ENCODE assay signal across 8 cellular contexts in the genomic region with DNA sequence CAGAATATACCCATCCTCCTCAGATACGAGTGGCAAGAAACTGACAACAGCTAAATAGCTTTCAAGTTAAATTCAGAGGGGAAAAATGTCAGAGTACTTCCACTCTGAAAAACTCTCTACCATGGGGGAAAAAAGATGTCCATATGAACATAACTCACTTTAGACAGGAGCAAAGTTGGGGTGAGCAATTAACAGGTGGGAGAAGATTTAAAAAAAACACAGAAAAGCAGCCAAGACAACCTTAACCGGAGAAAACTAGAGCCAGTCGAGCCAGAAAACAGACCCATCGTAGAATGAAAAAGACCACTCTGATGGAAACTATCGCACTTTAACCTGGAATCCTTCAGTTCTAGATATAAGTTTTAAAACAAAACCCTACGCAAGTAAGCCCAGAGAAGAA. TPM values are rescaled to one million over a fixed set of nuclear protein-coding genes. Genes with fewer than 3 reads are reported as not detected.
DNase-seq lines count a peak whose midpoint lies in the region; ATAC-seq and TF ChIP-seq lines count a peak whose summit lies in the region.

No MANE protein-coding gene starts in this region.

- TF ChIP-seq EP300 in SK-N-SH (IDR thresholded peaks at IDR 0.05; ENCODE audit: borderline replicate concordance in 1 of 2, low read depth in 1 of 2, low read length in 1 of 2) (no peak), suprapubic skin (IDR thresholded peaks at IDR 0.05) (no peak)

- H3K27me3 Mint-ChIP-seq in activated naive CD8-positive, alpha-beta T cell treated with anti-CD3 and anti-CD28 coated beads, Interleukin-2, amount 10 ng/mL, durations not matched to agents 7 days and 5 days, result no peaks in the 10 kb centered on the region

- peaks cover 61% of the 10 kb centered on the region for H3K79me2 ChIP-seq in SK-N-SH (ENCODE audit: insufficient read depth)

- peak overlapping the region; percentile 65 to 82; a peak in 3 of 4 replicates for H3K27ac ChIP-seq in SK-N-SH (ENCODE audit: low read depth in 2 of 2, low read length in 1 of 2)
- peak overlapping the region; percentile 97 for H3K27ac ChIP-seq in suprapubic skin

- H3K4me3 Mint-ChIP-seq in activated naive CD8-positive, alpha-beta T cell treated with anti-CD3 and anti-CD28 coated beads, Interleukin-2, amount 10 ng/mL, durations not matched to agents 7 days and 5 days, result peak overlapping the region; percentile 90

- peak overlapping the region; percentile 70 for H3K4me3 ChIP-seq in SK-N-SH (ENCODE audit: low read depth in 2 of 2, low read length in 1 of 2)
- H3K4me3 ChIP-seq in kidney epithelial cell (ENCODE audit: low read depth, low read length), result peak overlapping the region; percentile 75
- peak overlapping the region; percentile 85 for H3K4me3 ChIP-seq in suprapubic skin

- ATAC-seq in SK-N-SH treated with all-trans-retinoic acid at 6 μM for 48 hours, result no peak
- ATAC-seq in activated naive CD8-positive, alpha-beta T cell treated with anti-CD3 and anti-CD28 coated beads, Interleukin-2, amount 10 ng/mL, durations not matched to agents 7 days and 5 days (ENCODE audit: low read depth), result no peak
- no peak for ATAC-seq in GM19452 (IDR thresholded peaks at IDR 0.05; ENCODE audit: unreplicated experiment)
- no peak for ATAC-seq in HG03565 (IDR thresholded peaks at IDR 0.05; ENCODE audit: unreplicated experiment)

- POLR2A ChIA-PET in SK-N-SH (lab: Yijun Ruan, JAX), result interaction anchor here (1.3 kb wide), 1 partner anchor 55 kb away, joined by 3 read pairs; no protein-coding TSS in a partner anchor
- POLR2A ChIA-PET in activated naive CD8-positive, alpha-beta T cell treated with anti-CD3 and anti-CD28 coated beads, Interleukin-2, amount 10 ng/mL, durations not matched to agents 7 days and 5 days (lab: Charles Lee), result interaction anchor here (0.6 to 1.8 kb wide), 4 partner anchors 9 to 179 kb away, joined by 3 to 8 read pairs (median 4); partner anchors contain the start of gene CYB5B

- TF ChIP-seq RAD21 in SK-N-SH (IDR thresholded peaks at IDR 0.05; ENCODE audit: low read length), result no peak

- no peaks in the 10 kb centered on the region for H3K9me3 ChIP-seq in SK-N-SH
- H3K9me3 ChIP-seq in suprapubic skin, result no peaks in the 10 kb centered on the region

- peak overlapping the region; percentile 29; the same call in 1 of the 2 replicates for H2AFZ ChIP-seq in SK-N-SH (ENCODE audit: low read depth)

- H3K4me1 ChIP-seq in SK-N-SH (ENCODE audit: control insufficient read depth in 1 of 2, insufficient read depth in 2 of 2, low read depth in 1 of 2, low read length in 1 of 2) (peaks cover 4 to 5% of the 10 kb centered on the region in 2 experiments; a peak in 3 of 4 replicates), suprapubic skin (peaks cover 23% of the 10 kb centered on the region)

- H4K20me1 ChIP-seq in SK-N-SH (ENCODE audit: insufficient read depth), result no peaks in the 10 kb centered on the region

- CTCF ChIA-PET in SK-N-SH (lab: Yijun Ruan, JAX), result interaction anchor here (1.0 to 3.1 kb wide), 3 partner anchors 10 to 407 kb away, joined by 3 to 24 read pairs (median 3); partner anchors contain the start of gene NOB1

- H3K27ac Mint-ChIP-seq in activated naive CD8-positive, alpha-beta T cell treated with anti-CD3 and anti-CD28 coated beads, Interleukin-2, amount 10 ng/mL, durations not matched to agents 7 days and 5 days, result peak overlapping the region; percentile 97

- H3K4me1 Mint-ChIP-seq in activated naive CD8-positive, alpha-beta T cell treated with anti-CD3 and anti-CD28 coated beads, Interleukin-2, amount 10 ng/mL, durations not matched to agents 7 days and 5 days, result peaks cover 20% of the 10 kb centered on the region

- peaks cover 33% of the 10 kb centered on the region for H3F3A ChIP-seq in SK-N-SH (replicated peaks; ENCODE audit: insufficient read depth)

- peak overlapping the region; percentile 73 for H3K4me2 ChIP-seq in SK-N-SH

- no peak for TF ChIP-seq POLR2A in suprapubic skin (IDR thresholded peaks at IDR 0.05)

- no peak for DNase-seq in SK-N-SH
- no peak for DNase-seq in activated naive CD8-positive, alpha-beta T cell treated with anti-CD3 and anti-CD28 coated beads, Interleukin-2, amount 10 ng/mL, durations not matched to agents 7 days and 5 days
- DNase-seq in kidney epithelial cell (ENCODE audit: low read depth), result no peak
- DNase-seq in suprapubic skin (ENCODE audit: low spot score in 2 of 2), result no peak
- no peak for DNase-seq in DMS 273 treated with DMSO at 0.1 percent for 48 hours (lab: John Stamatoyannopoulos, UW)

- H3K9ac ChIP-seq in SK-N-SH, result peak overlapping the region; percentile 76

- no peaks in the 10 kb centered on the region for H3K9me3 Mint-ChIP-seq in activated naive CD8-positive, alpha-beta T cell treated with anti-CD3 and anti-CD28 coated beads, Interleukin-2, amount 10 ng/mL, durations not matched to agents 7 days and 5 days

- H3K27me3 ChIP-seq in SK-N-SH (ENCODE audit: insufficient read depth) (no peaks in the 10 kb centered on the region), kidney epithelial cell (ENCODE audit: control insufficient read depth, insufficient read depth, low read length) (no peaks in the 10 kb centered on the region), suprapubic skin (no peaks in the 10 kb centered on the region)

- no peaks in the 10 kb centered on the region for H3K9me2 ChIP-seq in SK-N-SH

- WGBS in SK-N-SH (ENCODE audit: low lambda C conversion rate), result 9% methylated on average over 6 of the region's 6 CpGs
- 2% methylated on average over 6 of the region's 6 CpGs for WGBS in suprapubic skin

- H3K36me3 ChIP-seq in SK-N-SH (replicated peaks in 1 of 2; ENCODE audit: control insufficient read depth in 1 of 2, insufficient read depth in 2 of 2, low read length in 1 of 2) (peaks cover 28 to 45% of the 10 kb centered on the region in 2 experiments), kidney epithelial cell (ENCODE audit: control insufficient read depth, insufficient read depth, low read length) (no peaks in the 10 kb centered on the region), suprapubic skin (peaks cover 33% of the 10 kb centered on the region)

- H3K36me3 Mint-ChIP-seq in activated naive CD8-positive, alpha-beta T cell treated with anti-CD3 and anti-CD28 coated beads, Interleukin-2, amount 10 ng/mL, durations not matched to agents 7 days and 5 days, result peaks cover 20% of the 10 kb centered on the region

- TF ChIP-seq CTCF in SK-N-SH (IDR thresholded peaks at IDR 0.05) (no peak), kidney epithelial cell (IDR thresholded peaks at IDR 0.05; ENCODE audit: insufficient read depth, low read length, poor library complexity, severe bottlenecking) (no peak), suprapubic skin (IDR thresholded peaks at IDR 0.05) (no peak)

TF ChIP-seq in SK-N-SH, 30 proteins besides CTCF, POLR2A, EP300 and RAD21 (continues in another document):
- TF ChIP-seq POLR2AphosphoS5 (IDR thresholded peaks at IDR 0.05; ENCODE audit: low read depth, low read length) (no peak), NFIC (IDR thresholded peaks at IDR 0.05; ENCODE audit: borderline replicate concordance) (no peak), JUND (IDR thresholded peaks at IDR 0.05) (no peak), FOXJ3 (CRISPR knock-in tag; IDR thresholded peaks at IDR 0.05) (no peak), TAF1 (IDR thresholded peaks at IDR 0.05; ENCODE audit: borderline replicate concordance, low read depth, low read length) (no peak)

TF ChIP-seq in SK-N-SH treated with all-trans-retinoic acid at 6 μM for 48 hours, 23 proteins besides CTCF, POLR2A, EP300 and RAD21 (continues in another document):
- no peak for TF ChIP-seq TCF4 (CRISPR knock-in tag; IDR thresholded peaks at IDR 0.05; ENCODE audit: borderline replicate concordance)
- no peak for TF ChIP-seq ESRRG (CRISPR knock-in tag; IDR thresholded peaks at IDR 0.05)
- TF ChIP-seq TOX (CRISPR knock-in tag; IDR thresholded peaks at IDR 0.05; ENCODE audit: borderline replicate concordance), result no peak
- TF ChIP-seq SNAI2 (CRISPR knock-in tag; IDR thresholded peaks at IDR 0.05), result no peak
- TF ChIP-seq ZNF565 (CRISPR knock-in tag; conservative IDR thresholded peaks at IDR 0.05; ENCODE audit: low read depth), result no peak
- no peak for TF ChIP-seq PPARA (CRISPR knock-in tag; IDR thresholded peaks at IDR 0.05; ENCODE audit: borderline replicate concordance)

RNA-seq across cellular contexts. Expression of gene TERF2, which starts 0.8 kb away (rescaled TPM):
- polyA plus RNA-seq in SK-N-SH (2012; rRNA removed), result 12.3 and 14.2 TPM in 2 replicates
- polyA plus RNA-seq in SK-N-SH (2012; cell fraction: cytosol; rRNA removed), result 14.4 and 14.5 TPM in 2 replicates
- 12.6 and 13.6 TPM in 2 replicates for polyA plus RNA-seq in SK-N-SH (2012; cell fraction: nucleus; rRNA removed)
- 10 to 100 TPM; 50.8 to 52.7 TPM for total RNA-seq in activated naive CD8-positive, alpha-beta T cell treated with anti-CD3 and anti-CD28 coated beads, Interleukin-2, amount 10 ng/mL, durations not matched to agents 7 days and 5 days
- total RNA-seq in kidney epithelial cell (10.2 and 11.0 TPM in 2 replicates), suprapubic skin (10 to 100 TPM; 16.9 to 25.4 (median 19.3) TPM)

RNA-seq across cellular contexts. Expression of gene TMED6, which starts 33.4 kb away (rescaled TPM):
- polyA plus RNA-seq in SK-N-SH (2012; rRNA removed), result not detected in 2 replicates
- not detected in 2 replicates for polyA plus RNA-seq in SK-N-SH (2012; cell fraction: cytosol; rRNA removed)
- polyA plus RNA-seq in SK-N-SH (2012; cell fraction: nucleus; rRNA removed), result 0.14 TPM in 1 of 2 replicates, not detected in the other
- total RNA-seq in activated naive CD8-positive, alpha-beta T cell treated with anti-CD3 and anti-CD28 coated beads, Interleukin-2, amount 10 ng/mL, durations not matched to agents 7 days and 5 days, result 1 to 10 TPM; 2.1 to 2.2 TPM
- total RNA-seq in kidney epithelial cell (not detected in 2 replicates), suprapubic skin (1 to 10 TPM in 1 of 4 donors, under 1 TPM in 1, not detected in 2; 0.98 to 1.5 TPM)

RNA-seq across cellular contexts. Expression of gene CYB5B, which starts 39.4 kb away (rescaled TPM):
- 64.4 and 86.1 TPM in 2 replicates for polyA plus RNA-seq in SK-N-SH (2012; rRNA removed)
- polyA plus RNA-seq in SK-N-SH (2012; cell fraction: cytosol; rRNA removed), result 65.8 and 78.1 TPM in 2 replicates
- 15.2 and 43.7 TPM in 2 replicates for polyA plus RNA-seq in SK-N-SH (2012; cell fraction: nucleus; rRNA removed)
- total RNA-seq in activated naive CD8-positive, alpha-beta T cell treated with anti-CD3 and anti-CD28 coated beads, Interleukin-2, amount 10 ng/mL, durations not matched to agents 7 days and 5 days, result 100 to 1,000 TPM; 125 to 131 TPM
- 46.3 and 54.5 TPM in 2 replicates for total RNA-seq in kidney epithelial cell
- total RNA-seq in suprapubic skin, result 10 to 100 TPM; 33.2 to 69.1 (median 50.1) TPM

RNA-seq across cellular contexts. Expression of gene NIP7, which starts 45.4 kb away (rescaled TPM):
- 19.0 and 22.8 TPM in 2 replicates for polyA plus RNA-seq in SK-N-SH (2012; rRNA removed)
- 24.7 and 29.3 TPM in 2 replicates for polyA plus RNA-seq in SK-N-SH (2012; cell fraction: cytosol; rRNA removed)
- 16.0 and 18.5 TPM in 2 replicates for polyA plus RNA-seq in SK-N-SH (2012; cell fraction: nucleus; rRNA removed)
- total RNA-seq in activated naive CD8-positive, alpha-beta T cell treated with anti-CD3 and anti-CD28 coated beads, Interleukin-2, amount 10 ng/mL, durations not matched to agents 7 days and 5 days, result 10 to 100 TPM; 30.7 to 39.5 TPM
- total RNA-seq in kidney epithelial cell (26.5 and 26.6 TPM in 2 replicates), suprapubic skin (10 to 100 TPM in 3 of 4 donors, 1 to 10 TPM in 1; 9.8 to 24.0 (median 19.7) TPM)

RNA-seq across cellular contexts. Expression of gene COG8, which starts 45.6 kb away (rescaled TPM):
- polyA plus RNA-seq in SK-N-SH (2012; rRNA removed), result 30.2 and 37.2 TPM in 2 replicates
- 18.8 and 25.3 TPM in 2 replicates for polyA plus RNA-seq in SK-N-SH (2012; cell fraction: cytosol; rRNA removed)
- polyA plus RNA-seq in SK-N-SH (2012; cell fraction: nucleus; rRNA removed), result 36.7 and 41.4 TPM in 2 replicates
- total RNA-seq in activated naive CD8-positive, alpha-beta T cell treated with anti-CD3 and anti-CD28 coated beads, Interleukin-2, amount 10 ng/mL, durations not matched to agents 7 days and 5 days, result 10 to 100 TPM; 42.5 to 43.9 TPM
- 44.8 and 68.0 TPM in 2 replicates for total RNA-seq in kidney epithelial cell
- total RNA-seq in suprapubic skin, result 10 to 100 TPM; 45.3 to 70.4 (median 57.0) TPM
